ENCODE assay signal across 10 cellular contexts in genomic region chrX:79107891-79108718, GRCh38. TPM values are rescaled to one million over a fixed set of nuclear protein-coding genes. Genes with fewer than 3 reads are reported as not detected.
DNase-seq lines count a peak whose midpoint lies in the region; ATAC-seq and TF ChIP-seq lines count a peak whose summit lies in the region.
"Had no signal": no experiment of that assay in that cellular context is flagged by ENCODE, and none has a peak within 500 bp of the region (broad histone marks: within the 10 kb centered on the region; RNA-seq: fewer than 3 reads in every experiment).

No MANE protein-coding gene starts in this region.

- no peaks in the 10 kb centered on the region for H3K4me1 ChIP-seq in PC-9 (replicated peaks; ENCODE audit: insufficient read depth)
- H3K4me1 ChIP-seq in transverse colon, result no peaks in the 10 kb centered on the region

- intact Hi-C loops in activated naive CD4-positive, alpha-beta T cell treated with anti-CD3 and anti-CD28 coated beads for 36 hours (cut with micrococcal nuclease), result loop anchor here (1.0 to 2.0 kb wide), 3 partner anchors 8 to 37 kb away; partner anchors contain the start of gene GPR174
- intact Hi-C loops in PC-9 (cut with micrococcal nuclease; ENCODE audit: unreplicated experiment), result no loop called here
- intact Hi-C loops in transverse colon (cut with DNase I; ENCODE audit: low total_unique reads), result no loop called here

- H3K9me2 ChIP-seq in PC-9 (ENCODE audit: insufficient read depth), result no peaks in the 10 kb centered on the region

- TF ChIP-seq CTCF in PC-9 (conservative IDR thresholded peaks at IDR 0.05) (no peak), transverse colon (IDR thresholded peaks at IDR 0.05) (no peak)

- no peaks in the 10 kb centered on the region for H3F3A ChIP-seq in PC-9 (ENCODE audit: insufficient read depth, low read depth)

- WGBS in transverse colon (ENCODE audit: low coverage in 1 of 2), 2 donors, result 14 to 58% methylated on average over 1 to 4 of the region's 4 CpGs

- no peak overlapping the region for H3K27ac ChIP-seq in PC-9
- peak overlapping the region in 1 of 4 donors; percentile 58 for H3K27ac ChIP-seq in transverse colon

- peak; percentile 67 for ATAC-seq in HG03064 (IDR thresholded peaks at IDR 0.05; ENCODE audit: low read depth, unreplicated experiment)
- ATAC-seq in stimulated activated naive CD8-positive, alpha-beta T cell treated with anti-CD3 and anti-CD28 coated beads, Interleukin-15, amount 100 ng/mL, for 72 hours, result peak; percentile 92
- ATAC-seq: left lobe of liver had no signal

- no peaks in the 10 kb centered on the region for H3K9me3 ChIP-seq in PC-9 (ENCODE audit: insufficient read depth, low read depth)
- H3K9me3 ChIP-seq in transverse colon, result no peaks in the 10 kb centered on the region

- H3K4me2 ChIP-seq in PC-9, result no peak overlapping the region

- in situ Hi-C loops in transverse colon (cut with MboI; ENCODE audit: low pct_ligation_motif_present in 1 of 4, low pct_unique_long_range_greater_than_20kb in 1 of 4, low sequenced_read_pairs in 3 of 4), result no loop called here

- H3K4me3 Mint-ChIP-seq in activated naive CD4-positive, alpha-beta T cell treated with anti-CD3 and anti-CD28 coated beads for 36 hours, result peak overlapping the region; percentile 49
- peak overlapping the region; percentile 36 for H3K4me3 Mint-ChIP-seq in activated naive CD8-positive, alpha-beta T cell treated with anti-CD3 and anti-CD28 coated beads for 36 hours
- H3K4me3 Mint-ChIP-seq in stimulated activated naive CD8-positive, alpha-beta T cell treated with anti-CD3 and anti-CD28 coated beads, Interleukin-15, amount 100 ng/mL, for 72 hours, result peak overlapping the region; percentile 41 to 54

- CTCF ChIA-PET in activated naive CD4-positive, alpha-beta T cell treated with anti-CD3 and anti-CD28 coated beads for 36 hours (lab: Charles Lee), result interaction anchor here (1.1 kb wide), 1 partner anchor 27 kb away, joined by 5 read pairs; no protein-coding TSS in a partner anchor
- CTCF ChIA-PET in PC-9 (lab: Charles Lee), result no interaction called here

- POLR2A ChIA-PET in PC-9 (lab: Charles Lee; ENCODE audit: unreplicated experiment), result no interaction called here

- TF ChIP-seq EP300 in transverse colon (IDR thresholded peaks at IDR 0.05; ENCODE audit: low read depth), result no peak

- H2AFZ ChIP-seq in PC-9, result no peak overlapping the region

- peak overlapping the region; percentile 88 for H3K27ac Mint-ChIP-seq in activated naive CD4-positive, alpha-beta T cell treated with anti-CD3 and anti-CD28 coated beads for 36 hours
- peak overlapping the region; percentile 92 for H3K27ac Mint-ChIP-seq in activated naive CD8-positive, alpha-beta T cell treated with anti-CD3 and anti-CD28 coated beads for 36 hours
- H3K27ac Mint-ChIP-seq in stimulated activated naive CD8-positive, alpha-beta T cell treated with anti-CD3 and anti-CD28 coated beads, Interleukin-15, amount 100 ng/mL, for 72 hours, result peak overlapping the region; percentile 97 to 98

- no peak for DNase-seq in activated naive CD4-positive, alpha-beta T cell treated with anti-CD3 and anti-CD28 coated beads for 36 hours
- no peak for DNase-seq in activated naive CD4-positive, alpha-beta T cell (lab: John Stamatoyannopoulos, UW)
- no peak for DNase-seq in activated naive CD8-positive, alpha-beta T cell treated with anti-CD3 and anti-CD28 coated beads for 36 hours
- no peak for DNase-seq in stimulated activated naive CD8-positive, alpha-beta T cell treated with anti-CD3 and anti-CD28 coated beads, Interleukin-15, amount 100 ng/mL, for 72 hours
- DNase-seq in PC-9 (no peak), Ammon's horn (ENCODE audit: low spot score) (no peak), transverse colon (no peak)
- DNase-seq: activated CD4-positive, alpha-beta T cell treated with anti-CD3 and anti-CD28 coated beads, Interleukin-2, amount 50 U/mL, for 4 hours had no signal

- H3K4me1 Mint-ChIP-seq in activated naive CD4-positive, alpha-beta T cell treated with anti-CD3 and anti-CD28 coated beads for 36 hours (ENCODE audit: low read depth), result peaks cover 64% of the 10 kb centered on the region
- peaks cover 41% of the 10 kb centered on the region for H3K4me1 Mint-ChIP-seq in activated naive CD8-positive, alpha-beta T cell treated with anti-CD3 and anti-CD28 coated beads for 36 hours
- peaks cover 62% of the 10 kb centered on the region for H3K4me1 Mint-ChIP-seq in stimulated activated naive CD8-positive, alpha-beta T cell treated with anti-CD3 and anti-CD28 coated beads, Interleukin-15, amount 100 ng/mL, for 72 hours

- TF ChIP-seq POLR2A in transverse colon (IDR thresholded peaks at IDR 0.05), result no peak

- BruUV-seq in PC-9 (replicated peaks; lab: Mats Ljungman, UMichigan), result no TSS peak

- H3K27me3 ChIP-seq in PC-9 (ENCODE audit: insufficient read depth, low read depth), result no peaks in the 10 kb centered on the region
- no peaks in the 10 kb centered on the region for H3K27me3 ChIP-seq in transverse colon

- H3K36me3 ChIP-seq in PC-9 (ENCODE audit: low read depth) (no peaks in the 10 kb centered on the region), transverse colon (no peaks in the 10 kb centered on the region)

- no peaks in the 10 kb centered on the region for H3K79me2 ChIP-seq in PC-9 (ENCODE audit: low read depth)

- no peaks in the 10 kb centered on the region for H3K27me3 Mint-ChIP-seq in activated naive CD4-positive, alpha-beta T cell treated with anti-CD3 and anti-CD28 coated beads for 36 hours (ENCODE audit: low read depth)
- no peaks in the 10 kb centered on the region for H3K27me3 Mint-ChIP-seq in activated naive CD8-positive, alpha-beta T cell treated with anti-CD3 and anti-CD28 coated beads for 36 hours
- no peaks in the 10 kb centered on the region for H3K27me3 Mint-ChIP-seq in stimulated activated naive CD8-positive, alpha-beta T cell treated with anti-CD3 and anti-CD28 coated beads, Interleukin-15, amount 100 ng/mL, for 72 hours

- H3K4me3 ChIP-seq in PC-9 (no peak overlapping the region), transverse colon (no peak overlapping the region)

- H4K20me1 ChIP-seq in PC-9 (ENCODE audit: insufficient read depth), result no peaks in the 10 kb centered on the region

- H3K36me3 Mint-ChIP-seq in activated naive CD4-positive, alpha-beta T cell treated with anti-CD3 and anti-CD28 coated beads for 36 hours (ENCODE audit: low read depth), result peaks cover 1% of the 10 kb centered on the region
- peaks cover 26% of the 10 kb centered on the region for H3K36me3 Mint-ChIP-seq in activated naive CD8-positive, alpha-beta T cell treated with anti-CD3 and anti-CD28 coated beads for 36 hours

- H3K9me3 Mint-ChIP-seq in activated naive CD4-positive, alpha-beta T cell treated with anti-CD3 and anti-CD28 coated beads for 36 hours, result peaks cover 1% of the 10 kb centered on the region
- peaks cover 4% of the 10 kb centered on the region for H3K9me3 Mint-ChIP-seq in activated naive CD8-positive, alpha-beta T cell treated with anti-CD3 and anti-CD28 coated beads for 36 hours
- peaks cover 3% of the 10 kb centered on the region in 2 donors for H3K9me3 Mint-ChIP-seq in stimulated activated naive CD8-positive, alpha-beta T cell treated with anti-CD3 and anti-CD28 coated beads, Interleukin-15, amount 100 ng/mL, for 72 hours

RNA-seq across cellular contexts. Expression of gene GPR174, which starts 36.4 kb away (rescaled TPM):
- total RNA-seq in activated naive CD4-positive, alpha-beta T cell treated with anti-CD3 and anti-CD28 coated beads for 36 hours, result 1 to 10 TPM; 9.0 TPM
- 10 to 100 TPM; 22.6 to 25.1 TPM for total RNA-seq in activated naive CD8-positive, alpha-beta T cell treated with anti-CD3 and anti-CD28 coated beads for 36 hours
- total RNA-seq in PC-9 (2021), result not detected in 2 replicates
- total RNA-seq in transverse colon, result 1 to 10 TPM in 3 of 4 donors, not detected in 1; 1.2 to 8.8 (median 3.8) TPM
